Comparison of ENCODE assay signal across 1 cellular context in genomic region chr11:59766542-59766941, GRCh38.
TF ChIP-seq lines count a peak whose summit lies in the region.

No MANE protein-coding gene starts in this region.

TF ChIP-seq in K562, 482 proteins besides CTCF, POLR2A, EP300 and RAD21 (continued from another document and continues in another):
- TF ChIP-seq, protein P1, sequence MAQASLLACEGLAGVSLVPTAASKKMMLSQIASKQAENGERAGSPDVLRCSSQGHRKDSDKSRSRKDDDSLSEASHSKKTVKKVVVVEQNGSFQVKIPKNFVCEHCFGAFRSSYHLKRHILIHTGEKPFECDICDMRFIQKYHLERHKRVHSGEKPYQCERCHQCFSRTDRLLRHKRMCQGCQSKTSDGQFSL (CRISPR knock-in tag; IDR thresholded peaks at IDR 0.05), result no peak
- TF ChIP-seq, protein P1 (tag; IDR thresholded peaks at IDR 0.05), result no peak
- TF ChIP-seq, protein P2, sequence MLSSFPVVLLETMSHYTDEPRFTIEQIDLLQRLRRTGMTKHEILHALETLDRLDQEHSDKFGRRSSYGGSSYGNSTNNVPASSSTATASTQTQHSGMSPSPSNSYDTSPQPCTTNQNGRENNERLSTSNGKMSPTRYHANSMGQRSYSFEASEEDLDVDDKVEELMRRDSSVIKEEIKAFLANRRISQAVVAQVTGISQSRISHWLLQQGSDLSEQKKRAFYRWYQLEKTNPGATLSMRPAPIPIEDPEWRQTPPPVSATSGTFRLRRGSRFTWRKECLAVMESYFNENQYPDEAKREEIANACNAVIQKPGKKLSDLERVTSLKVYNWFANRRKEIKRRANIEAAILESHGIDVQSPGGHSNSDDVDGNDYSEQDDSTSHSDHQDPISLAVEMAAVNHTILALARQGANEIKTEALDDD (IDR thresholded peaks at IDR 0.05), result 0 out of 2 replicates have a peak, but pooled peaks have one; percentile 39
- peak; percentile 71 for TF ChIP-seq CBFA2T2 (conservative IDR thresholded peaks at IDR 0.05)
- TF ChIP-seq KDM4B (IDR thresholded peaks at IDR 0.05; ENCODE audit: borderline replicate concordance in 2 of 2, low read depth in 1 of 2), result no peak
- TF ChIP-seq SMAD2 (IDR thresholded peaks at IDR 0.05; ENCODE audit: low read depth, low read length), result no peak
- no peak for TF ChIP-seq STAG1 (CRISPR knock-in tag; IDR thresholded peaks at IDR 0.05; ENCODE audit: borderline replicate concordance)
- TF ChIP-seq NFE2 (IDR thresholded peaks at IDR 0.05; ENCODE audit: low read depth), result no peak
- TF ChIP-seq TEAD4 (IDR thresholded peaks at IDR 0.05; ENCODE audit: low read length), result peak; percentile 75
- no peak for TF ChIP-seq TEAD4 (CRISPR knock-in tag; IDR thresholded peaks at IDR 0.05; ENCODE audit: borderline replicate concordance)
- no peak for TF ChIP-seq KAT7 (CRISPR knock-in tag; IDR thresholded peaks at IDR 0.05; ENCODE audit: borderline replicate concordance)
- no peak for TF ChIP-seq NR4A1 (CRISPR knock-in tag; IDR thresholded peaks at IDR 0.05)
- TF ChIP-seq NR4A1 (tag; IDR thresholded peaks at IDR 0.05), result no peak
- TF ChIP-seq, protein P3, sequence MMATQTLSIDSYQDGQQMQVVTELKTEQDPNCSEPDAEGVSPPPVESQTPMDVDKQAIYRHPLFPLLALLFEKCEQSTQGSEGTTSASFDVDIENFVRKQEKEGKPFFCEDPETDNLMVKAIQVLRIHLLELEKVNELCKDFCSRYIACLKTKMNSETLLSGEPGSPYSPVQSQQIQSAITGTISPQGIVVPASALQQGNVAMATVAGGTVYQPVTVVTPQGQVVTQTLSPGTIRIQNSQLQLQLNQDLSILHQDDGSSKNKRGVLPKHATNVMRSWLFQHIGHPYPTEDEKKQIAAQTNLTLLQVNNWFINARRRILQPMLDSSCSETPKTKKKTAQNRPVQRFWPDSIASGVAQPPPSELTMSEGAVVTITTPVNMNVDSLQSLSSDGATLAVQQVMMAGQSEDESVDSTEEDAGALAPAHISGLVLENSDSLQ (IDR thresholded peaks at IDR 0.05), result peak; percentile 62
- TF ChIP-seq SETDB1 (IDR thresholded peaks at IDR 0.05; ENCODE audit: low read length), result no peak
- TF ChIP-seq NKRF (IDR thresholded peaks at IDR 0.05; ENCODE audit: borderline replicate concordance), result no peak
- no peak for TF ChIP-seq RNF219 (CRISPR knock-in tag; IDR thresholded peaks at IDR 0.05)
- TF ChIP-seq IFI16 (CRISPR knock-in tag; IDR thresholded peaks at IDR 0.05), result no peak
- TF ChIP-seq ZNF696 (CRISPR knock-in tag; conservative IDR thresholded peaks at IDR 0.05), result no peak
- TF ChIP-seq TAF1 (IDR thresholded peaks at IDR 0.05; ENCODE audit: control insufficient read depth, extremely low read depth, insufficient read depth, low read length, severe bottlenecking), result no peak
- no peak for TF ChIP-seq STAT5B (CRISPR knock-in tag; IDR thresholded peaks at IDR 0.05)
- TF ChIP-seq ZNF280B (CRISPR knock-in tag; IDR thresholded peaks at IDR 0.05), result no peak
- no peak for TF ChIP-seq ZNF121 (CRISPR knock-in tag; conservative IDR thresholded peaks at IDR 0.05)
- no peak for TF ChIP-seq RBM17 (IDR thresholded peaks at IDR 0.05; ENCODE audit: borderline replicate concordance, low read depth, low read length)
- peak; percentile 48 for TF ChIP-seq TAF9B (IDR thresholded peaks at IDR 0.05; ENCODE audit: partially characterized antibody)
- TF ChIP-seq CCAR2 (IDR thresholded peaks at IDR 0.05; ENCODE audit: low read depth, low read length), result no peak
- TF ChIP-seq SIN3A (IDR thresholded peaks at IDR 0.05; ENCODE audit: borderline replicate concordance in 2 of 2, control insufficient read depth in 1 of 2, low read depth in 2 of 2, low read length in 2 of 2), result no peak
- no peak for TF ChIP-seq CEBPZ (IDR thresholded peaks at IDR 0.05; ENCODE audit: borderline replicate concordance, low read depth, low read length)
- TF ChIP-seq, protein P4, sequence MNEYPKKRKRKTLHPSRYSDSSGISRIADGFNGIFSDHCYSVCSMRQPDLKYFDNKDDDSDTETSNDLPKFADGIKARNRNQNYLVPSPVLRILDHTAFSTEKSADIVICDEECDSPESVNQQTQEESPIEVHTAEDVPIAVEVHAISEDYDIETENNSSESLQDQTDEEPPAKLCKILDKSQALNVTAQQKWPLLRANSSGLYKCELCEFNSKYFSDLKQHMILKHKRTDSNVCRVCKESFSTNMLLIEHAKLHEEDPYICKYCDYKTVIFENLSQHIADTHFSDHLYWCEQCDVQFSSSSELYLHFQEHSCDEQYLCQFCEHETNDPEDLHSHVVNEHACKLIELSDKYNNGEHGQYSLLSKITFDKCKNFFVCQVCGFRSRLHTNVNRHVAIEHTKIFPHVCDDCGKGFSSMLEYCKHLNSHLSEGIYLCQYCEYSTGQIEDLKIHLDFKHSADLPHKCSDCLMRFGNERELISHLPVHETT (CRISPR knock-in tag; conservative IDR thresholded peaks at IDR 0.05 in 1 of 2, IDR thresholded peaks at IDR 0.05 in 1 of 2), result no peak
- no peak for TF ChIP-seq ZNF444 (CRISPR knock-in tag; IDR thresholded peaks at IDR 0.05)
- TF ChIP-seq CTBP1 (IDR thresholded peaks at IDR 0.05; ENCODE audit: borderline replicate concordance), result peak; percentile 15; the same call in 1 of the 2 replicates
- TF ChIP-seq SMARCC2 (IDR thresholded peaks at IDR 0.05; ENCODE audit: low read depth), result no peak
- 0 out of 2 replicates have a peak, but pooled peaks have one; percentile 23 for TF ChIP-seq PML (IDR thresholded peaks at IDR 0.05; ENCODE audit: low read length)
- TF ChIP-seq FIP1L1 (IDR thresholded peaks at IDR 0.05; ENCODE audit: low read depth, low read length, poor library complexity, severe bottlenecking), result no peak
- TF ChIP-seq ZNF436 (CRISPR knock-in tag; IDR thresholded peaks at IDR 0.05), result no peak
- no peak for TF ChIP-seq GTF3C2 (IDR thresholded peaks at IDR 0.05; ENCODE audit: borderline replicate concordance, extremely low read depth, insufficient read length)
- TF ChIP-seq, protein P5, sequence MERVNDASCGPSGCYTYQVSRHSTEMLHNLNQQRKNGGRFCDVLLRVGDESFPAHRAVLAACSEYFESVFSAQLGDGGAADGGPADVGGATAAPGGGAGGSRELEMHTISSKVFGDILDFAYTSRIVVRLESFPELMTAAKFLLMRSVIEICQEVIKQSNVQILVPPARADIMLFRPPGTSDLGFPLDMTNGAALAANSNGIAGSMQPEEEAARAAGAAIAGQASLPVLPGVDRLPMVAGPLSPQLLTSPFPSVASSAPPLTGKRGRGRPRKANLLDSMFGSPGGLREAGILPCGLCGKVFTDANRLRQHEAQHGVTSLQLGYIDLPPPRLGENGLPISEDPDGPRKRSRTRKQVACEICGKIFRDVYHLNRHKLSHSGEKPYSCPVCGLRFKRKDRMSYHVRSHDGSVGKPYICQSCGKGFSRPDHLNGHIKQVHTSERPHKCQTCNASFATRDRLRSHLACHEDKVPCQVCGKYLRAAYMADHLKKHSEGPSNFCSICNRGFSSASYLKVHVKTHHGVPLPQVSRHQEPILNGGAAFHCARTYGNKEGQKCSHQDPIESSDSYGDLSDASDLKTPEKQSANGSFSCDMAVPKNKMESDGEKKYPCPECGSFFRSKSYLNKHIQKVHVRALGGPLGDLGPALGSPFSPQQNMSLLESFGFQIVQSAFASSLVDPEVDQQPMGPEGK (CRISPR knock-in tag; IDR thresholded peaks at IDR 0.05; ENCODE audit: borderline replicate concordance), result no peak
- no peak for TF ChIP-seq YY1 (IDR thresholded peaks at IDR 0.05; ENCODE audit: borderline replicate concordance in 1 of 3, control insufficient read depth in 1 of 3, extremely low read depth in 1 of 3, insufficient read depth in 3 of 3, insufficient read length in 1 of 3, insufficient replicate concordance in 2 of 3, low read depth in 1 of 3, low read length in 2 of 3)
- peak; percentile 54; the same call in 1 of the 2 replicates for TF ChIP-seq BHLHE40 (IDR thresholded peaks at IDR 0.05; ENCODE audit: low read length)
- no peak for TF ChIP-seq NR3C1 (CRISPR knock-in tag; IDR thresholded peaks at IDR 0.05)
- peak in 1 of 2 experiments; percentile 72; a peak in 3 of 4 replicates for TF ChIP-seq RCOR1 (IDR thresholded peaks at IDR 0.05; ENCODE audit: borderline replicate concordance in 1 of 2, low read depth in 2 of 2, low read length in 2 of 2)
- 0 out of 4 replicates have a peak, but pooled peaks of 1 of the 2 experiments have one; percentile 27 for TF ChIP-seq HDAC1 (IDR thresholded peaks at IDR 0.05)
- TF ChIP-seq ZNF586 (CRISPR knock-in tag; conservative IDR thresholded peaks at IDR 0.05), result no peak
- no peak for TF ChIP-seq TAF7 (tag; IDR thresholded peaks at IDR 0.05)
